ENCODE assay signal across 8 cellular contexts in the genomic region with DNA sequence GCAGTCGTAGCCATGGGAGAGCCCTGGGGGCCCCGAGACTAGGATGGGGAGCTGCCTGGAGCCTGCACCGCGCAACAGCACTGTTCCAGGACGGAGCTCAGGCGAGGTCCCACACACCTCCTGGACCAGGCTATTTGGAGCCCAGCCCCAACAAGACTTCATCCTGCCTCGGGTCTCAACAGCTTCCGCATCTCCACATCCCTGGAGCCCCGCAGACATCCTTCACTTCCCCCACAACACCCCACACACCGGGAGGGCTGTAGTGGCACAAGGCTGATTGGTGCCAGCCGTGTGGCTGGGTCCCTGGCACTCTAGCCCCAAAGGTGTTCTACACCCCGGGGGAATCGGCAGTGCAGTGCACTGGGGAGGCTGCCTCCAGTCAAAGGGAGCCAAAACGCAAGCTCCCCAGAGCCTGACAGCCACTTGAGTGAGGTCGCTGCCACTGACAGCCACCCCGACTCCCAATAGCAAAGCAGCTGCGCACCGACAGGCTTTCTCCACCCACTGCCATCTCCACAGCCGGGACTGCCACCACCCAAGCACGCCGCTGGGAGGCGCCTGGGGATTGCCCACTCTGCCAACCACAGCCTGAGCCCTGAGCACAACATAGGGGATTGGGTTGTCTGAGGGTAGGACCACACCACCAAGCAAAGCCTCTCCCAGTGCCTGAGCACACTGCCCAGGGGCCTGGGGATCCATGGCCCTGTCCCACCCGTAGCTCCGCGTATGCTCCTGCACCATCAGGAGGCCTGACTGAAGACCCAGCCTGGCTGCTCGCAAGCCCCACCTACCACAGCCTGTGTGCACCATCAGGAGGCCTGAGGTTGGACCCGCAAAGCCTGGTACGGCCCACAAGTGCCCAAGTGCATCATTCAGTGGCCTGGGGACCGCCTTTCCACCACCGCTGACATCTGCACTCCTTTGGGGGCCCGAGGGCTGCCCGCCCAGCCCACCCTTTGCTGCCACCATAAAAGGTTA. TPM values are rescaled to one million over a fixed set of nuclear protein-coding genes. Genes with fewer than 3 reads are reported as not detected.
DNase-seq lines count a peak whose midpoint lies in the region; ATAC-seq and TF ChIP-seq lines count a peak whose summit lies in the region.

No MANE protein-coding gene starts in this region.

- H3K36me3 ChIP-seq in OCI-LY3 (replicated peaks; ENCODE audit: low read depth, low read length) (no peaks in the 10 kb centered on the region), stomach (no peaks in the 10 kb centered on the region)

- no peak for TF ChIP-seq EP300 in stomach (IDR thresholded peaks at IDR 0.05)

- peaks cover 7% of the 10 kb centered on the region for H3K27me3 Mint-ChIP-seq in nephron progenitor cell (ENCODE audit: low read depth, poor library complexity)

- intact Hi-C loops in stomach (cut with DNase I; ENCODE audit: low total_unique reads): loop anchor here (10.0 kb wide), 1 partner anchor 91 kb away; no protein-coding TSS in a partner anchor

- peak overlapping the region; percentile 50 for H3K9ac ChIP-seq in OCI-LY3 (ENCODE audit: low read length)

- H3K27ac ChIP-seq in OCI-LY3 (ENCODE audit: low read length) (no peak overlapping the region), stomach (no peak overlapping the region)

- 36 to 75% (median 43%) methylated on average over 15 to 32 of the region's 32 CpGs for WGBS in stomach, 5 donors

- H3K79me2 ChIP-seq in OCI-LY3 (ENCODE audit: low read length): no peaks in the 10 kb centered on the region

- H4K20me1 ChIP-seq in OCI-LY3 (ENCODE audit: insufficient read depth, low read length): no peaks in the 10 kb centered on the region

- H3K27ac Mint-ChIP-seq in nephron progenitor cell: no peak overlapping the region

- peak overlapping the region; percentile 99 for H3K4me2 ChIP-seq in OCI-LY3 (ENCODE audit: low read length)

- H3K36me3 Mint-ChIP-seq in nephron progenitor cell (ENCODE audit: low read depth): no peaks in the 10 kb centered on the region

- no peak for TF ChIP-seq POLR2A in stomach (IDR thresholded peaks at IDR 0.05)

- H3K27me3 ChIP-seq in OCI-LY3 (ENCODE audit: low read depth, low read length) (peaks cover 19% of the 10 kb centered on the region), stomach (peaks cover 0 to 17% (median 0%) of the 10 kb centered on the region in 3 donors)

- peak overlapping the region; percentile 79; the same call in 1 of the 2 replicates for H2AFZ ChIP-seq in OCI-LY3 (ENCODE audit: low read depth, low read length)

- H3K4me1 ChIP-seq in OCI-LY3 (ENCODE audit: low read length) (peaks cover 41% of the 10 kb centered on the region), stomach (peaks cover 0 to 12% (median 2%) of the 10 kb centered on the region in 4 donors)

- DNase-seq in AG09319 (ENCODE audit: extremely low read depth, low read depth) (no peak), fibroblast of mammary gland (ENCODE audit: low read depth) (peak; percentile 42), nephron progenitor cell (peak; percentile 72), stomach (peak; percentile 79)
- DNase-seq in activated T-cell treated with anti-CD3 and anti-CD28 coated beads, Interleukin-2, amount 50 U/mL, for 1 hour: peak; percentile 95

- H3K9me3 Mint-ChIP-seq in nephron progenitor cell: peaks cover 4% of the 10 kb centered on the region

- peaks cover 36% of the 10 kb centered on the region for H3K4me1 Mint-ChIP-seq in nephron progenitor cell

- H3K4me3 ChIP-seq in OCI-LY3 (ENCODE audit: low read length) (peak overlapping the region; percentile 92), fibroblast of mammary gland (ENCODE audit: control insufficient read depth, low read depth, low read length) (no peak overlapping the region), stomach (peak overlapping the region in 3 of 4 donors; percentile 31 to 35 (median 32))

- no peaks in the 10 kb centered on the region for H3K9me3 ChIP-seq in OCI-LY3 (ENCODE audit: insufficient read depth, low read length)
- no peaks in the 10 kb centered on the region for H3K9me3 ChIP-seq in stomach

- H3K4me3 Mint-ChIP-seq in nephron progenitor cell: peak overlapping the region; percentile 58

- peak; percentile 96 for ATAC-seq in GM19023 (IDR thresholded peaks at IDR 0.05; ENCODE audit: unreplicated experiment)
- ATAC-seq in HG03175 (IDR thresholded peaks at IDR 0.05; ENCODE audit: unreplicated experiment): peak; percentile 81

- TF ChIP-seq CTCF in AG09319 (IDR thresholded peaks at IDR 0.05; ENCODE audit: low read depth, low read length) (peak; percentile 89), OCI-LY3 (IDR thresholded peaks at IDR 0.05; ENCODE audit: low read depth, low read length) (peak; percentile 97), fibroblast of mammary gland (conservative IDR thresholded peaks at IDR 0.05; ENCODE audit: control insufficient read depth, insufficient read depth, low read depth, low read length) (peak; percentile 76), nephron progenitor cell (IDR thresholded peaks at IDR 0.05) (peak; percentile 64), stomach (IDR thresholded peaks at IDR 0.05) (peak in 5 of 7 experiments; percentile 31 to 76 (median 66))

RNA-seq across cellular contexts. Expression of a gene that starts 13.2 kb away (rescaled TPM):
- total RNA-seq in stomach: 1 to 10 TPM in 2 of 5 donors, not detected in 3; 2.2 to 4.5 TPM
- polyA plus RNA-seq in stomach: 1 to 10 TPM in 2 of 3 donors, under 1 TPM in 1; 0.78 to 3.2 (median 1.9) TPM

RNA-seq across cellular contexts. Expression of a gene that starts 53.4 kb away (rescaled TPM):
- 10 to 100 TPM in 2 of 5 donors, 1 to 10 TPM in 2, not detected in 1; 2.2 to 15.4 (median 10.0) TPM for total RNA-seq in stomach
- 1 to 10 TPM; 2.1 to 3.4 (median 2.9) TPM for polyA plus RNA-seq in stomach

RNA-seq across cellular contexts. Expression of a gene that starts 55.0 kb away (rescaled TPM):
- total RNA-seq in stomach: 10 to 100 TPM in 2 of 5 donors, 1 to 10 TPM in 1, under 1 TPM in 2; 0.87 to 30.1 (median 1.2) TPM
- polyA plus RNA-seq in stomach: 10 to 100 TPM in 2 of 3 donors, 1 to 10 TPM in 1; 8.6 to 10.8 (median 10.7) TPM
